Comparison of ENCODE assay signal across 27 cellular contexts in the genomic region with DNA sequence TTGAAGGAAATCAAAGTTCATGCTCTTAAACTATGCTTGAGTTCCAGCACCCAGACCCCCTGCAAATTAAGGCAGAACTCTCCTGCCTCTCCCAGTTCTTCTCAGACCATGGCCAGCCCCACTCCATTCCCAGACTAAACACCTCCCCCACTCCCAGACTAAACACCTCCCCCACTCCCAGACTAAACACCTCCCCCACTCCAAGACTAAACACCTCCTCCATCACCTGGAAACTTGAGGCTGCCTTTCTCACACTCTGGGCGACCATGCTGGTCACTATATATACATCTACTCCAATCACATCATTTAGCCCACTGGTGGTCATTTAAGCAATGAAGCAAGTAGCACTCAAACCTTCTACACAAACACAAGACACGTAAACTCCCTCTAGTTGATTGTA.
"Had no signal": no experiment of that assay in that cellular context is flagged by ENCODE, and none has a peak within 500 bp of the region (broad histone marks: within the 10 kb centered on the region; RNA-seq: fewer than 3 reads in every experiment).

No MANE protein-coding gene starts in this region.

- H3K27ac Mint-ChIP-seq: mesothelial cell of epicardium; naive B cell; natural killer cell; nephron progenitor cell; progenitor cell of endocrine pancreas; stimulated activated memory B cell treated with anti-CD40 and anti-IgM and Interleukin-4, amounts not matched to agents 10 μg/mL and 1 μg/mL and 100 μg/mL, for 72 hours; stimulated activated naive CD8-positive, alpha-beta T cell treated with anti-CD3 and anti-CD28 coated beads, Interleukin-15, Interleukin-2, amounts not matched to agents 100 ng/mL and 50 ng/mL, for 24 hours had no signal

- H3K27ac ChIP-seq: left lung, ovary, right atrium auricular region, right lobe of liver, suprapubic skin, thoracic aorta, tibial artery, upper lobe of right lung had no signal

- ATAC-seq: left cardiac atrium; left lung; natural killer cell; right lobe of liver; stimulated activated memory B cell treated with anti-CD40 and anti-IgM and Interleukin-4, amounts not matched to agents 10 μg/mL and 1 μg/mL and 100 μg/mL, for 72 hours; upper lobe of right lung had no signal

- H3K4me3 Mint-ChIP-seq: mesothelial cell of epicardium; naive B cell; natural killer cell; nephron progenitor cell; stimulated activated memory B cell treated with anti-CD40 and anti-IgM and Interleukin-4, amounts not matched to agents 10 μg/mL and 1 μg/mL and 100 μg/mL, for 72 hours; stimulated activated naive CD8-positive, alpha-beta T cell treated with anti-CD3 and anti-CD28 coated beads, Interleukin-15, Interleukin-2, amounts not matched to agents 100 ng/mL and 50 ng/mL, for 24 hours had no signal

- DNase-seq: hypothalamus; kidney glomerular epithelial cell; left cardiac atrium; left lung; naive B cell; natural killer cell; nephron progenitor cell; ovary; right lobe of liver; stimulated activated CD4-positive, alpha-beta T cell treated with anti-CD3 and anti-CD28 coated beads, Interleukin-1b, Interleukin-23, amount 100 ng/mL, for 48 hours; stimulated activated CD4-positive, alpha-beta T cell treated with anti-CD3 and anti-CD28 coated beads, Interleukin-2, amount 100 ng/mL, for 48 hours; stimulated activated CD4-positive, alpha-beta T cell treated with anti-CD3 and anti-CD28 coated beads, Interleukin-4, amount 100 ng/mL, for 4 hours; stimulated activated CD8-positive, alpha-beta memory T cell treated with anti-CD3 and anti-CD28 coated beads, Interleukin-4, amount 100 ng/mL, for 48 hours; tibial artery; trophoblast cell; upper lobe of right lung had no signal

- H3K36me3 ChIP-seq: left lung, ovary, right lobe of liver, thoracic aorta, upper lobe of right lung had no signal

- FAIRE-seq: keratinocyte, urothelium cell line had no signal

- H3K4me3 ChIP-seq: left lung, lung, ovary, right atrium auricular region, right lobe of liver, smooth muscle cell, suprapubic skin, thoracic aorta, tibial artery, upper lobe of right lung had no signal

- H3K4me1 Mint-ChIP-seq: naive B cell; natural killer cell; stimulated activated memory B cell treated with anti-CD40 and anti-IgM and Interleukin-4, amounts not matched to agents 10 μg/mL and 1 μg/mL and 100 μg/mL, for 72 hours had no signal

- H3K4me1 ChIP-seq: left lung, right atrium auricular region, right lobe of liver, suprapubic skin, upper lobe of right lung had no signal

- H3K27me3 ChIP-seq: left lung, ovary, right atrium auricular region, right lobe of liver, suprapubic skin, tibial artery, upper lobe of right lung had no signal

- H3K9me3 ChIP-seq: ovary, right lobe of liver, suprapubic skin, thoracic aorta, upper lobe of right lung had no signal

- H3K9me3 Mint-ChIP-seq: natural killer cell had no signal

- H3K27me3 Mint-ChIP-seq: naive B cell; progenitor cell of endocrine pancreas; stimulated activated memory B cell treated with anti-CD40 and anti-IgM and Interleukin-4, amounts not matched to agents 10 μg/mL and 1 μg/mL and 100 μg/mL, for 72 hours; stimulated activated naive CD8-positive, alpha-beta T cell treated with anti-CD3 and anti-CD28 coated beads, Interleukin-15, Interleukin-2, amounts not matched to agents 100 ng/mL and 50 ng/mL, for 24 hours had no signal

- H3K4me2 ChIP-seq: smooth muscle cell had no signal
